8 cellular contexts compared by ENCODE assay signal in the genomic region with DNA sequence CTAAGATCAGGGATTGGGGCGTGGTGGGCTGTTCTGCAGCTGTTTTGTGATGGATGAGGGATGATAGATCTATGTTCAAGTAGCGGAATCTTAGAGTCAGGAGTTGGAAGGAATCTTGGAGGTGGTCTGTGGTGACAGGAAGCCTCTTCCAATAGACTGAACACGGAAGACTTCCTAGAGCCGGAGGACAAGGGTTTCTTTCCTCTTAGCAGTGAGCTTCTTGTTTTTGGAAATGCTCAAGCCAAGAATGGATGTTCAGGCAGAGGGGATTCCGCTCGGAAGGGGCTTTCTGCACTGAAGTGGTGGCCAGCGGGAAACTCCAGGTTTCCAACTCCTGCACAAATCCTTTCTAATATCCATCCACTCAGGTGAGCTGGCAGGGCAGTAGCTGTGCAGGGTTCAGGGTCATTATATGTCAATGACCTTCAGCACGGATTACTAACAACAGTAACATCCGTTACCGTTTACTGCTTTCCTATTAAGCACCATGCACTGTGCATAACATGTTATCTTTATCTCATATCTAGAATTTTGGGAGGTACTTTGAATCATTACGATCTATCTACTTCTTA. TPM values are rescaled to one million over a fixed set of nuclear protein-coding genes. Genes with fewer than 3 reads are reported as not detected.
DNase-seq lines count a peak whose midpoint lies in the region; ATAC-seq and TF ChIP-seq lines count a peak whose summit lies in the region.

No MANE protein-coding gene starts in this region.

- peaks cover 14% of the 10 kb centered on the region for H3K4me1 ChIP-seq in KMS-11 (ENCODE audit: low read depth, poor library complexity, severe bottlenecking)
- H3K4me1 ChIP-seq in mucosa of rectum (ENCODE audit: control insufficient read depth in 2 of 2, insufficient read depth in 2 of 2, low read length in 2 of 2): peaks cover 19 to 25% of the 10 kb centered on the region in 2 donors

- peaks cover 21% of the 10 kb centered on the region for H3K4me1 Mint-ChIP-seq in activated naive CD4-positive, alpha-beta T cell treated with anti-CD3 and anti-CD28 coated beads for 36 hours (ENCODE audit: low read depth)
- H3K4me1 Mint-ChIP-seq in central memory CD8-positive, alpha-beta T cell: peaks cover 25% of the 10 kb centered on the region

- peak overlapping the region; percentile 99 for H2AFZ ChIP-seq in KMS-11 (ENCODE audit: low read depth)

- no peak overlapping the region for H3K4me3 ChIP-seq in KMS-11 (IDR thresholded peaks at IDR 0.05; ENCODE audit: insufficient read depth, low read depth, low read length)
- H3K4me3 ChIP-seq in mucosa of rectum (ENCODE audit: low read length in 2 of 2): peak overlapping the region; percentile 67 to 94

- H3K36me3 Mint-ChIP-seq in activated naive CD4-positive, alpha-beta T cell treated with anti-CD3 and anti-CD28 coated beads for 36 hours (ENCODE audit: low read depth): peaks cover 14% of the 10 kb centered on the region
- H3K36me3 Mint-ChIP-seq in central memory CD8-positive, alpha-beta T cell (ENCODE audit: insufficient read depth): peaks cover 13% of the 10 kb centered on the region

- H3K27me3 ChIP-seq in KMS-11 (ENCODE audit: insufficient read depth, low read depth) (no peaks in the 10 kb centered on the region), mucosa of rectum (ENCODE audit: control insufficient read depth in 2 of 2, insufficient read depth in 2 of 2, low read length in 2 of 2) (no peaks in the 10 kb centered on the region)

- DNase-seq in activated naive CD4-positive, alpha-beta T cell treated with anti-CD3 and anti-CD28 coated beads for 36 hours: no peak
- no peak for DNase-seq in activated naive CD4-positive, alpha-beta T cell (lab: John Stamatoyannopoulos, UW)
- DNase-seq in central memory CD8-positive, alpha-beta T cell (ENCODE audit: low spot score in 2 of 2): no peak
- DNase-seq in stimulated activated CD8-positive, alpha-beta memory T cell treated with anti-CD3 and anti-CD28 coated beads, Interleukin-4, amount 100 ng/mL, for 48 hours: no peak
- no peak for DNase-seq in effector CD8-positive, alpha-beta T cell (lab: John Stamatoyannopoulos, UW)
- no peak for DNase-seq in posterior cingulate gyrus

- H3K36me3 ChIP-seq in KMS-11 (ENCODE audit: insufficient read depth) (no peaks in the 10 kb centered on the region), mucosa of rectum (ENCODE audit: control insufficient read depth in 2 of 2, insufficient read depth in 2 of 2, low read length in 2 of 2) (peaks cover 5 to 6% of the 10 kb centered on the region in 2 donors)

- H3K27ac ChIP-seq in KMS-11 (no peak overlapping the region), mucosa of rectum (ENCODE audit: low read depth in 2 of 2, low read length in 2 of 2) (peak overlapping the region; percentile 93 to 96)

- peaks cover 14% of the 10 kb centered on the region; the same call in 1 of the 2 replicates for H3K79me2 ChIP-seq in KMS-11 (ENCODE audit: insufficient read depth, low read depth)

- ATAC-seq in central memory CD8-positive, alpha-beta T cell (replicated peaks; ENCODE audit: extremely low read depth, poor library complexity, severe bottlenecking): peak; percentile 40

- no peaks in the 10 kb centered on the region for H3K27me3 Mint-ChIP-seq in activated naive CD4-positive, alpha-beta T cell treated with anti-CD3 and anti-CD28 coated beads for 36 hours (ENCODE audit: low read depth)
- no peaks in the 10 kb centered on the region for H3K27me3 Mint-ChIP-seq in central memory CD8-positive, alpha-beta T cell

- no peak for TF ChIP-seq CTCF in KMS-11 (conservative IDR thresholded peaks at IDR 0.05; ENCODE audit: low read depth, low read length)

- H3K9ac ChIP-seq in KMS-11 (peak overlapping the region; percentile 88), mucosa of rectum (ENCODE audit: low read depth in 1 of 2, low read length in 2 of 2) (peak overlapping the region; percentile 63 to 98)

- intact Hi-C loops in activated naive CD4-positive, alpha-beta T cell treated with anti-CD3 and anti-CD28 coated beads for 36 hours (cut with micrococcal nuclease): loop anchor here (1.0 to 5.0 kb wide), 9 partner anchors 24 to 830 kb away; partner anchors contain the start of genes CC2D1B, CZIB, ECHDC2 and MAGOH
- intact Hi-C loops in posterior cingulate gyrus (cut with DNase I): no loop called here

- H3K9me3 ChIP-seq in mucosa of rectum (ENCODE audit: control insufficient read depth in 2 of 2, low read length in 2 of 2): no peaks in the 10 kb centered on the region

- peak overlapping the region; percentile 92 for H3K4me2 ChIP-seq in KMS-11

- H3K9me3 Mint-ChIP-seq in activated naive CD4-positive, alpha-beta T cell treated with anti-CD3 and anti-CD28 coated beads for 36 hours: peaks cover 2% of the 10 kb centered on the region
- no peaks in the 10 kb centered on the region for H3K9me3 Mint-ChIP-seq in central memory CD8-positive, alpha-beta T cell

- peak overlapping the region; percentile 87 for H3K27ac Mint-ChIP-seq in activated naive CD4-positive, alpha-beta T cell treated with anti-CD3 and anti-CD28 coated beads for 36 hours
- H3K27ac Mint-ChIP-seq in central memory CD8-positive, alpha-beta T cell (ENCODE audit: low read depth): peak overlapping the region; percentile 98

- H4K20me1 ChIP-seq in KMS-11 (ENCODE audit: insufficient read depth): no peaks in the 10 kb centered on the region

- CTCF ChIA-PET in activated naive CD4-positive, alpha-beta T cell treated with anti-CD3 and anti-CD28 coated beads for 36 hours (lab: Charles Lee): interaction anchor here (0.6 to 6.3 kb wide), 4 partner anchors 10 to 856 kb away, joined by 3 to 30 read pairs (median 10); no protein-coding TSS in a partner anchor

- H3K4me3 Mint-ChIP-seq in activated naive CD4-positive, alpha-beta T cell treated with anti-CD3 and anti-CD28 coated beads for 36 hours: peak overlapping the region; percentile 96
- H3K4me3 Mint-ChIP-seq in central memory CD8-positive, alpha-beta T cell: peak overlapping the region; percentile 85

RNA-seq across cellular contexts. Expression of gene CPT2, which starts 0.6 kb away (rescaled TPM):
- total RNA-seq in activated naive CD4-positive, alpha-beta T cell treated with anti-CD3 and anti-CD28 coated beads for 36 hours: 10 to 100 TPM; 11.3 to 13.8 TPM

RNA-seq across cellular contexts. Expression of gene CZIB, which starts 24.4 kb away (rescaled TPM):
- total RNA-seq in activated naive CD4-positive, alpha-beta T cell treated with anti-CD3 and anti-CD28 coated beads for 36 hours: 10 to 100 TPM; 44.4 to 45.6 TPM

RNA-seq across cellular contexts. Expression of gene MAGOH, which starts 42.3 kb away (rescaled TPM):
- 10 to 100 TPM; 83.7 to 87.2 TPM for total RNA-seq in activated naive CD4-positive, alpha-beta T cell treated with anti-CD3 and anti-CD28 coated beads for 36 hours

RNA-seq across cellular contexts. Expression of gene SLC1A7, which starts 53.6 kb away (rescaled TPM):
- not detected for total RNA-seq in activated naive CD4-positive, alpha-beta T cell treated with anti-CD3 and anti-CD28 coated beads for 36 hours
